In the genomic region with DNA sequence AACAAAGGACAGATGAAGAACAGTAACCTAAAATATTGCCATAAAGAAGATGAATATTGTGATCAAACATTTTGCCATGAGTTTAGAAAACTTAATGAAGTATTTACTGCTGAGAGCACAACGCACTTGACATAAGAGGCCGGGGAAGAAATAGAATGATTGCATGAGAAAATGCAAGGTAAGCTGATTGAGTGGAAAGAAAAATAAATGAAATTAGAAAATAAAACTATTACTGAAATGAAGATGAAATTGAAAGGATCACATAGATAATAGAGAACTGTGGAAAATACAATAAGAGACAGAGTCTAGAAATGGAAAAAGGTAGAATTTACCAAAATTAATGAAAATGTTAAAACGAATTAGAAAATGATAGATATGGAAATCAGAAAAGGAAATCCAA, we compare ENCODE assay signal across 1 cellular context.
TF ChIP-seq lines count a peak whose summit lies in the region.

No MANE protein-coding gene starts in this region.

TF ChIP-seq in GM12878, 131 proteins besides CTCF, POLR2A, EP300 and RAD21:
- TF ChIP-seq YBX1 (IDR thresholded peaks at IDR 0.05) (no peak), FOS (IDR thresholded peaks at IDR 0.05; ENCODE audit: borderline replicate concordance, extremely low read depth, insufficient read length) (no peak), TARDBP (IDR thresholded peaks at IDR 0.05; ENCODE audit: borderline replicate concordance) (no peak), MLLT1 (IDR thresholded peaks at IDR 0.05) (no peak), SPI1 (IDR thresholded peaks at IDR 0.05; ENCODE audit: borderline replicate concordance, insufficient read depth, low read depth, low read length) (no peak), MYC (IDR thresholded peaks at IDR 0.05; ENCODE audit: insufficient read depth, insufficient read length, insufficient replicate concordance, low read length, severe bottlenecking) (no peak), SMARCA5 (IDR thresholded peaks at IDR 0.05) (no peak), GATAD2B (conservative IDR thresholded peaks at IDR 0.05; ENCODE audit: low read depth) (no peak), ESRRA (IDR thresholded peaks at IDR 0.05; ENCODE audit: low read length) (no peak), SUPT20H (IDR thresholded peaks at IDR 0.05; ENCODE audit: borderline replicate concordance, control insufficient read depth, low read depth, low read length) (no peak), PAX5 (IDR thresholded peaks at IDR 0.05; ENCODE audit: borderline replicate concordance, low read depth, low read length) (no peak), KLF5 (IDR thresholded peaks at IDR 0.05; ENCODE audit: partially characterized antibody) (no peak), IRF4 (IDR thresholded peaks at IDR 0.05; ENCODE audit: low read depth, low read length) (no peak), CREB1 (IDR thresholded peaks at IDR 0.05; ENCODE audit: low read depth) (no peak), CHD4 (IDR thresholded peaks at IDR 0.05) (no peak)
- TF ChIP-seq, protein P1, sequence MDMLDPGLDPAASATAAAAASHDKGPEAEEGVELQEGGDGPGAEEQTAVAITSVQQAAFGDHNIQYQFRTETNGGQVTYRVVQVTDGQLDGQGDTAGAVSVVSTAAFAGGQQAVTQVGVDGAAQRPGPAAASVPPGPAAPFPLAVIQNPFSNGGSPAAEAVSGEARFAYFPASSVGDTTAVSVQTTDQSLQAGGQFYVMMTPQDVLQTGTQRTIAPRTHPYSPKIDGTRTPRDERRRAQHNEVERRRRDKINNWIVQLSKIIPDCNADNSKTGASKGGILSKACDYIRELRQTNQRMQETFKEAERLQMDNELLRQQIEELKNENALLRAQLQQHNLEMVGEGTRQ (IDR thresholded peaks at IDR 0.05; ENCODE audit: borderline replicate concordance, low read depth, low read length), result no peak
